In genomic region chr12:4268549-4269181, GRCh38 we compare ENCODE assay signal across 8 cellular contexts. TPM values are rescaled to one million over a fixed set of nuclear protein-coding genes. Genes with fewer than 3 reads are reported as not detected.
DNase-seq lines count a peak whose midpoint lies in the region; ATAC-seq and TF ChIP-seq lines count a peak whose summit lies in the region.

No MANE protein-coding gene starts in this region.

- DNase-seq in Peyer's patch (peak in 2 of 3 donors; percentile 48 to 60), mammary epithelial cell (no peak), mucosa of descending colon (peak in 2 of 3 donors; percentile 45 to 48), HK-2 (ENCODE audit: unreplicated experiment) (no peak), NCI-H345 (lab: John Stamatoyannopoulos, UW) (no peak), HCEC 1CT (no peak)

- H3K27me3 ChIP-seq in Peyer's patch (no peaks in the 10 kb centered on the region), mammary epithelial cell (ENCODE audit: insufficient read depth, low read length) (peaks cover 33% of the 10 kb centered on the region)

- no peaks in the 10 kb centered on the region for H3K9me3 ChIP-seq in ES-I3 (ENCODE audit: control insufficient read depth, insufficient read depth, low read length)
- H3K9me3 ChIP-seq in Peyer's patch, result no peaks in the 10 kb centered on the region
- H3K9me3 ChIP-seq in mammary epithelial cell (replicated peaks; ENCODE audit: insufficient read depth, low read length), result no peaks in the 10 kb centered on the region
- no peaks in the 10 kb centered on the region for H3K9me3 ChIP-seq in mucosa of descending colon

- dilution Hi-C loops in mammary epithelial cell (cut with HindIII; ENCODE audit: low sequenced_read_pairs), result no loop called here

- in situ Hi-C loops in mammary epithelial cell (cut with MboI; ENCODE audit: low sequenced_read_pairs in 2 of 2), result no loop called here

- CTCF ChIA-PET in mammary epithelial cell (lab: Charles Lee; ENCODE audit: low non-redundant PET), result interaction anchor here (0.7 kb wide), 1 partner anchor 8 kb away, joined by 3 read pairs; no protein-coding TSS in a partner anchor

- H3K4me1 ChIP-seq in ES-I3 (ENCODE audit: insufficient read depth, low read length), result no peaks in the 10 kb centered on the region; the same call in 1 of the 2 replicates
- peaks cover 0 to 31% (median 8%) of the 10 kb centered on the region in 4 donors for H3K4me1 ChIP-seq in Peyer's patch
- peaks cover 25% of the 10 kb centered on the region for H3K4me1 ChIP-seq in mammary epithelial cell (ENCODE audit: insufficient read depth, low read length)
- H3K4me1 ChIP-seq in mucosa of descending colon (ENCODE audit: low read depth), result peaks cover 20% of the 10 kb centered on the region
- no peaks in the 10 kb centered on the region for H3K4me1 ChIP-seq in urinary bladder (ENCODE audit: insufficient read depth)

- H2AFZ ChIP-seq in mammary epithelial cell (ENCODE audit: low read depth, low read length), result no peak overlapping the region

- H3K4me3 ChIP-seq in Peyer's patch (peak overlapping the region; percentile 55 to 89 (median 74)), mammary epithelial cell (replicated peaks in 1 of 3; ENCODE audit: insufficient read depth in 1 of 3, low read depth in 2 of 3, low read length in 3 of 3) (peak overlapping the region in 1 of 3 experiments; percentile 44), mucosa of descending colon (peak overlapping the region; percentile 18), urinary bladder (ENCODE audit: low read depth, low read length) (peak overlapping the region; percentile 90)

- no peak for ATAC-seq in mucosa of descending colon

- H3K9ac ChIP-seq in ES-I3 (ENCODE audit: low read depth, low read length) (peak overlapping the region; percentile 72), mammary epithelial cell (ENCODE audit: insufficient read depth, low read length) (no peak overlapping the region)

- peaks cover 5% of the 10 kb centered on the region for H3K79me2 ChIP-seq in mammary epithelial cell (ENCODE audit: insufficient read depth, low read length)

- peak overlapping the region; percentile 26 for H3K4me2 ChIP-seq in mammary epithelial cell (ENCODE audit: insufficient read depth, low read depth, low read length)

- TF ChIP-seq CTCF in Peyer's patch (IDR thresholded peaks at IDR 0.05), result no peak
- no peak for TF ChIP-seq CTCF in mammary epithelial cell (conservative IDR thresholded peaks at IDR 0.05 in 1 of 2, IDR thresholded peaks at IDR 0.05 in 1 of 2; ENCODE audit: extremely low read depth in 1 of 2, insufficient read depth in 1 of 2, low read depth in 1 of 2, low read length in 2 of 2)
- no peak for TF ChIP-seq CTCF in mucosa of descending colon (IDR thresholded peaks at IDR 0.05)

- no peak for TF ChIP-seq POLR2A in Peyer's patch (IDR thresholded peaks at IDR 0.05)

- no TSS peak for BruUV-seq in mammary epithelial cell (replicated peaks; lab: Mats Ljungman, UMichigan)

- 8% methylated on average over 18 of the region's 26 CpGs for WGBS in mammary epithelial cell (ENCODE audit: low coverage, missing lambda C conversion rate)
- WGBS in urinary bladder, result 8% methylated on average over 26 of the region's 26 CpGs

- no peaks in the 10 kb centered on the region for H4K20me1 ChIP-seq in mammary epithelial cell (ENCODE audit: insufficient read depth, low read length)

- intact Hi-C loops in mammary epithelial cell (cut with micrococcal nuclease) (no loop called here), mucosa of descending colon (cut with DNase I, micrococcal nuclease) (no loop called here)

- H3K36me3 ChIP-seq in ES-I3 (ENCODE audit: insufficient read depth, low read length), result no peaks in the 10 kb centered on the region
- no peaks in the 10 kb centered on the region for H3K36me3 ChIP-seq in Peyer's patch
- H3K36me3 ChIP-seq in mammary epithelial cell (ENCODE audit: insufficient read depth, low read length), result no peaks in the 10 kb centered on the region
- no peaks in the 10 kb centered on the region for H3K36me3 ChIP-seq in mucosa of descending colon (ENCODE audit: low read depth)
- H3K36me3 ChIP-seq in urinary bladder (ENCODE audit: insufficient read depth), result no peaks in the 10 kb centered on the region

- H3K27ac ChIP-seq in Peyer's patch (peak overlapping the region; percentile 89 to 96 (median 94)), mammary epithelial cell (ENCODE audit: insufficient read depth, low read depth, low read length) (no peak overlapping the region), urinary bladder (ENCODE audit: low read depth) (peak overlapping the region; percentile 59)

RNA-seq across cellular contexts. Expression of gene CCND2, which starts 4.9 kb away (rescaled TPM):
- total RNA-seq in Peyer's patch, result 100 to 1,000 TPM in 2 of 4 donors, 10 to 100 TPM in 2; 72.0 to 162 (median 97.6) TPM
- 100 to 1,000 TPM; 483 to 932 TPM for total RNA-seq in mammary epithelial cell
- 234 TPM for polyA plus RNA-seq in mammary epithelial cell
- polyA minus RNA-seq in mammary epithelial cell, result 991 TPM
- 100 to 1,000 TPM; 105 to 236 (median 130) TPM for total RNA-seq in mucosa of descending colon
- 203 TPM for total RNA-seq in urinary bladder
- 25.3 TPM for polyA plus RNA-seq in urinary bladder

RNA-seq across cellular contexts. Expression of gene TIGAR, which starts 52.3 kb away (rescaled TPM):
- total RNA-seq in Peyer's patch (1 to 10 TPM; 1.7 to 8.0 (median 3.0) TPM), mammary epithelial cell (10 to 100 TPM; 42.8 to 68.2 TPM), mucosa of descending colon (10 to 100 TPM; 11.4 to 17.0 (median 11.6) TPM), urinary bladder (3.6 TPM)
- polyA plus RNA-seq in mammary epithelial cell (15.5 TPM), urinary bladder (5.8 TPM)
- polyA minus RNA-seq in mammary epithelial cell, result 3.8 TPM

Comparison
In these comparisons a context has a peak if more than half of its experiments do, and no peak if none do; other contexts are left out.
1. DNase-seq: peak in Peyer's patch (2 of 3) and mucosa of descending colon (2 of 3); none in mammary epithelial cell (single experiment), HK-2 (single experiment), NCI-H345 (single experiment) and HCEC 1CT (single experiment).